ENCODE assay signal across 8 cellular contexts in genomic region chr20:19828233-19828632, GRCh38.
DNase-seq lines count a peak whose midpoint lies in the region; ATAC-seq and TF ChIP-seq lines count a peak whose summit lies in the region.

No MANE protein-coding gene starts in this region.

- no peaks in the 10 kb centered on the region for H4K20me1 ChIP-seq in Karpas-422 (ENCODE audit: insufficient read depth, low read depth, low read length)

- 33% methylated on average over 4 of the region's 4 CpGs for WGBS in right lobe of liver (ENCODE audit: insufficient coverage, low coverage, low lambda C conversion rate, missing lambda C conversion rate)

- H3K9me3 ChIP-seq in Karpas-422 (ENCODE audit: low read length) (no peaks in the 10 kb centered on the region), right lobe of liver (no peaks in the 10 kb centered on the region)

- H3K27me3 ChIP-seq in Karpas-422 (ENCODE audit: low read length): no peaks in the 10 kb centered on the region
- no peaks in the 10 kb centered on the region for H3K27me3 ChIP-seq in right lobe of liver

- intact Hi-C loops in right lobe of liver (cut with DNase I): no loop called here

- no peaks in the 10 kb centered on the region for H3K36me3 ChIP-seq in Karpas-422 (ENCODE audit: insufficient read depth, low read length)
- H3K36me3 ChIP-seq in right lobe of liver: no peaks in the 10 kb centered on the region

- H3K4me2 ChIP-seq in Karpas-422 (ENCODE audit: low read depth, low read length, poor library complexity, severe bottlenecking): peak overlapping the region; percentile 66

- H3K9me2 ChIP-seq in Karpas-422 (replicated peaks; ENCODE audit: insufficient read depth, low read length): no peaks in the 10 kb centered on the region

- peak overlapping the region; percentile 98 for H3K27ac ChIP-seq in Karpas-422 (ENCODE audit: low read length)
- H3K27ac ChIP-seq in right lobe of liver: no peak overlapping the region

- H3K4me1 ChIP-seq in Karpas-422 (ENCODE audit: low read length) (peaks cover 76% of the 10 kb centered on the region), right lobe of liver (no peaks in the 10 kb centered on the region)

- TF ChIP-seq POLR2A in right lobe of liver (IDR thresholded peaks at IDR 0.05): no peak

- H3K4me3 ChIP-seq in Karpas-422 (ENCODE audit: low read length) (peak overlapping the region; percentile 42; the same call in 1 of the 2 replicates), right lobe of liver (no peak overlapping the region)

- ATAC-seq in GM21825 (IDR thresholded peaks at IDR 0.05; ENCODE audit: unreplicated experiment) (peak; percentile 93), right lobe of liver (peak in 3 of 4 donors; percentile 29 to 63 (median 60))

- H3K9ac ChIP-seq in Karpas-422 (ENCODE audit: low read length): peak overlapping the region; percentile 62

- no peaks in the 10 kb centered on the region for H3K79me2 ChIP-seq in Karpas-422 (ENCODE audit: low read length)

- peak in 3 of 4 donors; percentile 6 to 17 (median 10) for TF ChIP-seq CTCF in right lobe of liver (IDR thresholded peaks at IDR 0.05)

- no peak overlapping the region for H2AFZ ChIP-seq in Karpas-422 (ENCODE audit: low read length)

- peak; percentile 11 for DNase-seq in activated gamma-delta T cell treated with Interleukin-2 at 50 U/mL for 16 hours
- DNase-seq in activated gamma-delta T cell (lab: John Stamatoyannopoulos, UW): no peak
- peak; percentile 95 for DNase-seq in Karpas-422
- peak; percentile 27 to 48 for DNase-seq in activated T-cell treated with anti-CD3 and anti-CD28 coated beads, Interleukin-2, amount 50 U/mL, for 48 hours
- no peak for DNase-seq in right lobe of liver
- DNase-seq in OCI-M2 (lab: John Stamatoyannopoulos, UW; ENCODE audit: unreplicated experiment): no peak
- no peak for DNase-seq in NCI-H2196 treated with DMSO at 0.1 percent for 48 hours (lab: John Stamatoyannopoulos, UW; ENCODE audit: unreplicated experiment)

Comparison
In these comparisons a context has a peak if more than half of its experiments do, and no peak if none do; other contexts are left out.
1. DNase-seq: peak in activated gamma-delta T cell treated with Interleukin-2 at 50 U/mL for 16 hours (single experiment), Karpas-422 (single experiment) and activated T-cell treated with anti-CD3 and anti-CD28 coated beads, Interleukin-2, amount 50 U/mL, for 48 hours (2 of 2); none in activated gamma-delta T cell (single experiment), right lobe of liver (0 of 3), OCI-M2 (single experiment) and NCI-H2196 treated with DMSO at 0.1 percent for 48 hours (single experiment).